ENCODE assay signal across 11 cellular contexts in genomic region chr18:31837879-31838278, GRCh38.
"Had no signal": no experiment of that assay in that cellular context is flagged by ENCODE, and none has a peak within 500 bp of the region (broad histone marks: within the 10 kb centered on the region; RNA-seq: fewer than 3 reads in every experiment).

No MANE protein-coding gene starts in this region.

- H3K4me3 ChIP-seq: GM23248, GM23338, HAP-1 had no signal

- H3K9me3 ChIP-seq: HAP-1 had no signal

- H3K4me2 ChIP-seq: GM23338 had no signal

- FAIRE-seq: H1, H54 had no signal

- H3K27ac ChIP-seq: GM23248 had no signal

- DNase-seq: GM23248, GOT3, H7, H9, HCEC 1CT, HFFc6 had no signal

- H3K9me3 Mint-ChIP-seq: GM23338, H9, HFFc6 had no signal

- H3K4me3 Mint-ChIP-seq: GM23338, H9, HFFc6 had no signal

- H3K27ac Mint-ChIP-seq: GM23338, H9, HFFc6 had no signal

- H3K9ac ChIP-seq: GM23248 had no signal

- ATAC-seq: GM23338, HCT116 had no signal

- H2AFZ ChIP-seq: GM23248, GM23338 had no signal

- H3K4me1 ChIP-seq: HAP-1 had no signal
